ENCODE assay signal across 17 cellular contexts in the genomic region with DNA sequence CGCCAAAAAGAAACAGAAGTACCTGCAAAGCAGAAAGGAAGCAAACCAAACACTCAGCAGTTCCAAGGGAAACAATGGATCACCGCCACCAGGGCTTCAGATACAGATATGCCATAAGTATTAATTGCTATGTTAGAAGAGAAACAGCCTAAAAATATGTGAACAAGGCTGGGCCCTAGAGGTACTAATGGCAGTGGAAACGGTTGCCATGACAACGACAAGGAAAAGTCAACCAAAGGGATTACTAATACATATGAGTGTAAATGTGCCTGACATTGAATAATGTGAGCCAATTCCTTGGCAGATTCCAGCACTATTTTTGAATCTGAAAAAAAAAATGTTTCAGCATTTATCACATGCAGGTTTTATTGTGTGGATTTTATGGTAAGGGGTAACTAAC.
"Had no signal": no experiment of that assay in that cellular context is flagged by ENCODE, and none has a peak within 500 bp of the region (broad histone marks: within the 10 kb centered on the region; RNA-seq: fewer than 3 reads in every experiment).

No MANE protein-coding gene starts in this region.

- H3K4me1 ChIP-seq: heart right ventricle, pancreas, thyroid gland, uterus had no signal

- H3K27me3 ChIP-seq: pancreas, thyroid gland, uterus had no signal

- H3K27ac ChIP-seq: heart right ventricle, pancreas, thyroid gland, uterus had no signal

- DNase-seq: activated B cell treated with CpG ODN at 0.5 μM for 24 hours; activated CD4-positive, alpha-beta T cell treated with anti-CD3 and anti-CD28 coated beads, Interleukin-2, amount 50 U/mL, for 1 hour; activated naive CD4-positive, alpha-beta T cell treated with anti-CD3 and anti-CD28 coated beads for 36 hours; activated T-cell treated with anti-CD3 and anti-CD28 coated beads for 4 hours; cortex of kidney; effector CD8-positive, alpha-beta T cell; foreskin melanocyte; heart right ventricle; kidney; left ventricle myocardium superior; pancreas; retina; stimulated activated CD4-positive, alpha-beta T cell treated with anti-CD3 and anti-CD28 coated beads, Interleukin-15, amount 100 ng/mL, for 24 hours; stimulated activated CD4-positive, alpha-beta T cell treated with anti-CD3 and anti-CD28 coated beads, Interleukin-4, amount 100 ng/mL, for 24 hours; stimulated activated naive CD8-positive, alpha-beta T cell treated with anti-CD3 and anti-CD28 coated beads, Interleukin-15, amount 100 ng/mL, for 72 hours; thyroid gland; uterus had no signal

- H3K4me3 ChIP-seq: heart right ventricle, pancreas, thyroid gland, uterus had no signal

- H3K36me3 ChIP-seq: heart right ventricle, pancreas, thyroid gland, uterus had no signal

- H3K9me3 ChIP-seq: pancreas, thyroid gland, uterus had no signal
